ENCODE assay signal across 8 cellular contexts in the genomic region with DNA sequence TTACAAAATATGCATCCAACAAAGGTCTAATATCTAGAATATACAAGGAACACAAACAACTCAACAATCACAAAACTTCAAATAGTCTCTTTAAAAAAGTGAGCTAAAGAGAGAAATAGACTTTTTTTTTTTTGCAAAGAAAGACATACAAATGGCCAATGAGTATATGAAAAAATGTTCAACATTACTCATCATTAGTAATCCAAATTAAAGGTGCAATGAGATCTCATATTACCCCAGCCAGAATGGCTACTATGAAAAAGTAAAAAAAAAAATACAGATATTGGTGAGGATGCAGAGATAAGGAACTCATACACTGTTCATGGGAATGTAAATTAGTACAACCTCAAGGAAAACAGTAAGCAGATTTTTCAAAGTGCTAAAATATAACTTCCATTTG. TPM values are rescaled to one million over a fixed set of nuclear protein-coding genes. Genes with fewer than 3 reads are reported as not detected.
"Had no signal": no experiment of that assay in that cellular context is flagged by ENCODE, and none has a peak within 500 bp of the region (broad histone marks: within the 10 kb centered on the region; RNA-seq: fewer than 3 reads in every experiment).

No MANE protein-coding gene starts in this region.

- FAIRE-seq: H1, H54, HTR-8/SVneo had no signal

- H3K4me2 ChIP-seq: GM23338 had no signal

- H3K4me3 Mint-ChIP-seq: GM23338, H9 had no signal

- DNase-seq: H9, HCEC 1CT, IMR-90 had no signal

- H3K27ac Mint-ChIP-seq: GM23338, H9 had no signal

- ATAC-seq: GM23338 had no signal

- H3K4me3 ChIP-seq: GM23338 had no signal

- H3K4me1 Mint-ChIP-seq: GM23338, H9 had no signal

- H2AFZ ChIP-seq: GM23338 had no signal

RNA-seq across cellular contexts. Expression of a gene that starts 24.1 kb away (rescaled TPM):
- total RNA-seq: GM23338, H1, H9, HT-29, IMR-90 had no signal
- polyA plus RNA-seq: GM23338, H1, IMR-90 had no signal
